Comparison of ENCODE assay signal across 21 cellular contexts in the genomic region with DNA sequence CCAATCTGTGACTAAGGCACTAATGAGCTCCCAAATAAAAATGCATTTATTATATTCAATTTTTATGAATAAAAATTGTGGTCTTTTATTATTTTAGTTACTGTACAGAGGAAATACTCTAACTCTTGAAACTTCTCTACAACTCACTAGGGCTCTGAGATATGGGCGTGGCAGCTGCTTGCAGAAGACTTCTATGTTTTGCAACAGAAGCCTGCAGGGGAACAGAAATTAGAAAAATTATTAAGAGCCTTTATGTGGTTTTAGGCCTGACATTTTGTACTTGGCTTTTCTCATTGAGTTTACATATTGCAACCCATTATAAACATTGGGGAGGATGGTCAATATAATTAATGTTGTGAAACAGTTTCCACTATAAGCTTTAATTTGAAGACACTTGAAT.
A peak's percentile ranks its signal among the peaks of the same experiment; 100 is the strongest.
DNase-seq lines count a peak whose midpoint lies in the region; ATAC-seq and TF ChIP-seq lines count a peak whose summit lies in the region.
"Had no signal": no experiment of that assay in that cellular context is flagged by ENCODE, and none has a peak within 500 bp of the region (broad histone marks: within the 10 kb centered on the region; RNA-seq: fewer than 3 reads in every experiment).

No MANE protein-coding gene starts in this region.

- no peaks in the 10 kb centered on the region for H3K27me3 Mint-ChIP-seq in mesothelial cell of epicardium (ENCODE audit: low read depth)
- H3K27me3 Mint-ChIP-seq: CD4-positive, CD25-positive, alpha-beta regulatory T cell had no signal

- no peak for TF ChIP-seq CTCF in 22Rv1 (IDR thresholded peaks at IDR 0.05)
- no peak for TF ChIP-seq CTCF in mesothelial cell of epicardium (IDR thresholded peaks at IDR 0.05; ENCODE audit: unreplicated experiment)
- TF ChIP-seq CTCF in upper lobe of right lung (IDR thresholded peaks at IDR 0.05) = no peak

- peaks cover 6% of the 10 kb centered on the region for H3K36me3 Mint-ChIP-seq in mesothelial cell of epicardium
- H3K36me3 Mint-ChIP-seq: CD4-positive, CD25-positive, alpha-beta regulatory T cell had no signal

- intact Hi-C loops in upper lobe of right lung (cut with DNase I) = no loop called here

- peaks cover 23% of the 10 kb centered on the region for H3K9me3 Mint-ChIP-seq in mesothelial cell of epicardium

- no peak overlapping the region for H3K27ac Mint-ChIP-seq in mesothelial cell of epicardium
- H3K27ac Mint-ChIP-seq: CD4-positive, CD25-positive, alpha-beta regulatory T cell had no signal

- H3K4me3 ChIP-seq in adipocyte (ENCODE audit: low read length) (no peak overlapping the region), upper lobe of right lung (no peak overlapping the region)

- no peak for ATAC-seq in upper lobe of right lung
- ATAC-seq: Right ventricle myocardium inferior had no signal

- DNase-seq in MV-4-11 (lab: John Stamatoyannopoulos, UW) (peak; percentile 58), adipocyte (ENCODE audit: low read depth) (peak; percentile 62), foreskin melanocyte (peak; percentile 70), mesothelial cell of epicardium (ENCODE audit: low spot score in 2 of 2, unreplicated experiment in 2 of 2) (no peak), globus pallidus (ENCODE audit: low spot score) (no peak), upper lobe of right lung (no peak)
- no peak for DNase-seq in activated CD4-positive, CD25-positive, alpha-beta regulatory T cell (lab: John Stamatoyannopoulos, UW)
- DNase-seq: BE2C; CD4-positive, CD25-positive, alpha-beta regulatory T cell; COR-L47; DMS 273 treated with DMSO at 0.1 percent for 48 hours; DND-41; HCEC 1CT; MM.1S; NCI-H187; NCI-H2107; NCI-H510A treated with DMSO at 0.1 percent for 48 hours; NCI-H774 had no signal

- H3K36me3 ChIP-seq in adipocyte (ENCODE audit: control insufficient read depth, insufficient read depth, low read length, severe bottlenecking) (no peaks in the 10 kb centered on the region), upper lobe of right lung (no peaks in the 10 kb centered on the region)
- H3K36me3 ChIP-seq: BE2C had no signal

- H3K27me3 ChIP-seq in adipocyte (replicated peaks; ENCODE audit: control insufficient read depth, insufficient read depth, low read length) (no peaks in the 10 kb centered on the region), upper lobe of right lung (no peaks in the 10 kb centered on the region)
- H3K27me3 ChIP-seq: BE2C had no signal

- H3K4me1 Mint-ChIP-seq in mesothelial cell of epicardium = peaks cover 1% of the 10 kb centered on the region

- H3K4me1 ChIP-seq in adipocyte (ENCODE audit: control insufficient read depth, insufficient read depth, low read length) (peaks cover 5% of the 10 kb centered on the region), upper lobe of right lung (no peaks in the 10 kb centered on the region)

- no peak overlapping the region for H3K4me3 Mint-ChIP-seq in mesothelial cell of epicardium
- H3K4me3 Mint-ChIP-seq: CD4-positive, CD25-positive, alpha-beta regulatory T cell had no signal

- no peak overlapping the region for H3K9ac ChIP-seq in adipocyte (ENCODE audit: low read length)

- H3K9me3 ChIP-seq in adipocyte (ENCODE audit: control insufficient read depth, low read length) = no peaks in the 10 kb centered on the region
- H3K9me3 ChIP-seq in upper lobe of right lung = no peaks in the 10 kb centered on the region
- H3K9me3 ChIP-seq: BE2C had no signal

- peak overlapping the region; percentile 31 for H3K27ac ChIP-seq in 22Rv1
- H3K27ac ChIP-seq in upper lobe of right lung = no peak overlapping the region
- H3K27ac ChIP-seq: HL-60 had no signal

Comparison
In these comparisons a context has a peak if more than half of its experiments do, and no peak if none do; other contexts are left out.
1. DNase-seq: peak in MV-4-11 (single experiment), adipocyte (single experiment) and foreskin melanocyte (single experiment); none in mesothelial cell of epicardium (0 of 2), activated CD4-positive, CD25-positive, alpha-beta regulatory T cell (0 of 4), globus pallidus (single experiment) and upper lobe of right lung (single experiment).